In the genomic region with DNA sequence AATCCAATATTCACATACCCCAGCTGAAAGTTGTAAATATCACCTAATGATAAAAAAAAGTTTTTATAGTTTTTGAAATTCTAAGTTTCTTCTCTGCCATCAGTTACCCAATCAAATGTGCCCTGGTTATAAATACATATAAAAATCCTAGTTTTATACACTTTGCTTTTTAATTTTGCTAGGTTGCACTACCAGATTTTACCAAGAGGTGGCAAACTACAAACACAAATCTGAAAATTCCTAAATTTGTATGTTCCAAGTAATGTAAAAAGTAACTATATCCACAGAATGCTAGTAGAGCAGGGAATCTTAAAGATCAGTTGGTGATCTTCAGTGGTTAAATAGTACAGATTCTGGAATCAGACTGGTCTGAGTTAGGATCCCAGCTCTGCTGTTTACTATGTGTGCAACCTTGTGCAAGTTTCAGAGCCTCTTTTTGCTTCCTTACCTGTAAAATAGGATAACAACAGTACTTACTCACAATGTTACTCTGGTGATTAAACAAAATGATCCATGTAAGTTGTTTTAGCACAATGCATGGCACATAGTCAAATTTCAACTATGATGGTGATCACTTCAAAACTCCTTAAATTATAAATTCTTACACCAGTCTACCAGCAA, we compare ENCODE assay signal across 8 cellular contexts. TPM values are rescaled to one million over a fixed set of nuclear protein-coding genes. Genes with fewer than 3 reads are reported as not detected.
A peak's percentile ranks its signal among the peaks of the same experiment; 100 is the strongest.
DNase-seq lines count a peak whose midpoint lies in the region; ATAC-seq, FAIRE-seq and TF ChIP-seq lines count a peak whose summit lies in the region.

No MANE protein-coding gene starts in this region.

- H3K4me1 Mint-ChIP-seq in activated CD4-positive, alpha-beta memory T cell treated with anti-CD3 and anti-CD28 coated beads for 36 hours (ENCODE audit: low read depth), result peaks cover 40% of the 10 kb centered on the region
- peaks cover 12% of the 10 kb centered on the region for H3K4me1 Mint-ChIP-seq in activated CD4-positive, alpha-beta memory T cell treated with anti-CD3 and anti-CD28 coated beads, Interleukin-2, amount 10 ng/mL, durations not matched to agents 7 days and 5 days

- intact Hi-C loops in activated CD4-positive, alpha-beta memory T cell treated with anti-CD3 and anti-CD28 coated beads for 36 hours (cut with micrococcal nuclease), result loop anchor here (1.0 kb wide), 2 partner anchors 202 to 232 kb away; no protein-coding TSS in a partner anchor

- no peak overlapping the region for H3K4me3 Mint-ChIP-seq in activated CD4-positive, alpha-beta memory T cell treated with anti-CD3 and anti-CD28 coated beads for 36 hours
- no peak overlapping the region for H3K4me3 Mint-ChIP-seq in activated CD4-positive, alpha-beta memory T cell treated with anti-CD3 and anti-CD28 coated beads, Interleukin-2, amount 10 ng/mL, durations not matched to agents 7 days and 5 days

- peak; percentile 73 for TF ChIP-seq CTCF in fibroblast of mammary gland (conservative IDR thresholded peaks at IDR 0.05; ENCODE audit: control insufficient read depth, insufficient read depth, low read depth, low read length)

- peaks cover 10% of the 10 kb centered on the region for H3K4me1 ChIP-seq in skeletal muscle satellite cell (ENCODE audit: control insufficient read depth, insufficient read depth, low read length)

- H3K27me3 Mint-ChIP-seq in activated CD4-positive, alpha-beta memory T cell treated with anti-CD3 and anti-CD28 coated beads for 36 hours, result no peaks in the 10 kb centered on the region
- no peaks in the 10 kb centered on the region for H3K27me3 Mint-ChIP-seq in activated CD4-positive, alpha-beta memory T cell treated with anti-CD3 and anti-CD28 coated beads, Interleukin-2, amount 10 ng/mL, durations not matched to agents 7 days and 5 days

- peak overlapping the region; percentile 22 for H3K9ac ChIP-seq in skeletal muscle satellite cell (ENCODE audit: low read depth, low read length)

- H3K4me3 ChIP-seq in fibroblast of mammary gland (ENCODE audit: control insufficient read depth, low read depth, low read length) (no peak overlapping the region), skeletal muscle satellite cell (ENCODE audit: low read length) (no peak overlapping the region)

- H3K27ac Mint-ChIP-seq in activated CD4-positive, alpha-beta memory T cell treated with anti-CD3 and anti-CD28 coated beads for 36 hours, result peak overlapping the region; percentile 33
- no peak overlapping the region for H3K27ac Mint-ChIP-seq in activated CD4-positive, alpha-beta memory T cell treated with anti-CD3 and anti-CD28 coated beads, Interleukin-2, amount 10 ng/mL, durations not matched to agents 7 days and 5 days

- DNase-seq in activated CD4-positive, alpha-beta memory T cell treated with anti-CD3 and anti-CD28 coated beads for 36 hours, result no peak
- no peak for DNase-seq in activated CD4-positive, alpha-beta memory T cell treated with anti-CD3 and anti-CD28 coated beads, Interleukin-2, amount 10 ng/mL, durations not matched to agents 7 days and 5 days
- peak; percentile 14 for DNase-seq in RCC 7860 (ENCODE audit: low spot score)
- peak; percentile 57 for DNase-seq in fibroblast of mammary gland (ENCODE audit: low read depth)
- DNase-seq in stimulated activated CD4-positive, alpha-beta T cell treated with anti-CD3 and anti-CD28 coated beads, Interleukin-2, amount 100 ng/mL, for 24 hours, result no peak

- peaks cover 6% of the 10 kb centered on the region for H3K36me3 Mint-ChIP-seq in activated CD4-positive, alpha-beta memory T cell treated with anti-CD3 and anti-CD28 coated beads for 36 hours
- H3K36me3 Mint-ChIP-seq in activated CD4-positive, alpha-beta memory T cell treated with anti-CD3 and anti-CD28 coated beads, Interleukin-2, amount 10 ng/mL, durations not matched to agents 7 days and 5 days (ENCODE audit: low read depth), result peaks cover 7% of the 10 kb centered on the region

- peak; percentile 62 for FAIRE-seq in RCC 7860 (lab: Jason Lieb, UNC)

- POLR2A ChIA-PET in activated CD4-positive, alpha-beta memory T cell treated with anti-CD3 and anti-CD28 coated beads for 36 hours (lab: Charles Lee), result interaction anchor here (1.1 kb wide), 1 partner anchor 10 kb away, joined by 3 read pairs; a partner anchor contains a TSS
- POLR2A ChIA-PET in activated CD4-positive, alpha-beta memory T cell treated with anti-CD3 and anti-CD28 coated beads, Interleukin-2, amount 10 ng/mL, durations not matched to agents 7 days and 5 days (lab: Charles Lee), result interaction anchor here (1.6 kb wide), 1 partner anchor 233 kb away, joined by 4 read pairs; the partner anchor contains the start of gene AP4E1

- H3K27me3 ChIP-seq in skeletal muscle satellite cell (ENCODE audit: control insufficient read depth, insufficient read depth, low read length), result no peaks in the 10 kb centered on the region

- no peak for ATAC-seq in HG02981 (IDR thresholded peaks at IDR 0.05; ENCODE audit: unreplicated experiment)
- ATAC-seq in HG03439 (IDR thresholded peaks at IDR 0.05; ENCODE audit: unreplicated experiment), result no peak

- no peaks in the 10 kb centered on the region for H3K9me3 Mint-ChIP-seq in activated CD4-positive, alpha-beta memory T cell treated with anti-CD3 and anti-CD28 coated beads for 36 hours
- H3K9me3 Mint-ChIP-seq in activated CD4-positive, alpha-beta memory T cell treated with anti-CD3 and anti-CD28 coated beads, Interleukin-2, amount 10 ng/mL, durations not matched to agents 7 days and 5 days, result no peaks in the 10 kb centered on the region

- CTCF ChIA-PET in activated CD4-positive, alpha-beta memory T cell treated with anti-CD3 and anti-CD28 coated beads for 36 hours (lab: Charles Lee), result interaction anchor here (0.5 to 3.5 kb wide), 23 partner anchors 10 to 233 kb away, joined by 3 to 15 read pairs (median 4); partner anchors contain the start of gene TRPM7
- CTCF ChIA-PET in activated CD4-positive, alpha-beta memory T cell treated with anti-CD3 and anti-CD28 coated beads, Interleukin-2, amount 10 ng/mL, durations not matched to agents 7 days and 5 days (lab: Charles Lee), result interaction anchor here (0.9 to 2.8 kb wide), 8 partner anchors 7 to 253 kb away, joined by 3 to 10 read pairs (median 4); no protein-coding TSS in a partner anchor

- H3K36me3 ChIP-seq in skeletal muscle satellite cell (ENCODE audit: insufficient read depth, low read length), result no peaks in the 10 kb centered on the region

- no peaks in the 10 kb centered on the region for H3K9me3 ChIP-seq in skeletal muscle satellite cell (replicated peaks; ENCODE audit: low read length)

- no peak overlapping the region for H3K4me2 ChIP-seq in skeletal muscle satellite cell (ENCODE audit: low read length)

RNA-seq across cellular contexts. Expression of gene TRPM7, which starts 11.0 kb away (rescaled TPM):
- 10 to 100 TPM; 37.4 to 44.8 TPM for total RNA-seq in activated CD4-positive, alpha-beta memory T cell treated with anti-CD3 and anti-CD28 coated beads for 36 hours
- total RNA-seq in activated CD4-positive, alpha-beta memory T cell treated with anti-CD3 and anti-CD28 coated beads, Interleukin-2, amount 10 ng/mL, durations not matched to agents 7 days and 5 days, result 10 to 100 TPM; 35.3 to 40.2 TPM
- 39.5 and 56.0 TPM in 2 replicates for total RNA-seq in skeletal muscle satellite cell (2012; rRNA removed)

Comparison
In these comparisons a context has a peak if more than half of its experiments do, and no peak if none do; other contexts are left out.
1. DNase-seq: peak in RCC 7860 (single experiment) and fibroblast of mammary gland (single experiment); none in activated CD4-positive, alpha-beta memory T cell treated with anti-CD3 and anti-CD28 coated beads for 36 hours (single experiment), activated CD4-positive, alpha-beta memory T cell treated with anti-CD3 and anti-CD28 coated beads, Interleukin-2, amount 10 ng/mL, durations not matched to agents 7 days and 5 days (single experiment) and stimulated activated CD4-positive, alpha-beta T cell treated with anti-CD3 and anti-CD28 coated beads, Interleukin-2, amount 100 ng/mL, for 24 hours (0 of 2).